ENCODE assay signal across 1 cellular context in genomic region chr2:73736855-73737779, GRCh38.
TF ChIP-seq lines count a peak whose summit lies in the region.

TSS of gene TPRKB (minus strand) at chr2:73737345. CDS start at chr2:73734569, 2,776 bp downstream.

TF ChIP-seq in HepG2, 621 proteins besides CTCF, POLR2A, EP300 and RAD21 (continued from another document and continues in another):
- TF ChIP-seq, protein P1, sequence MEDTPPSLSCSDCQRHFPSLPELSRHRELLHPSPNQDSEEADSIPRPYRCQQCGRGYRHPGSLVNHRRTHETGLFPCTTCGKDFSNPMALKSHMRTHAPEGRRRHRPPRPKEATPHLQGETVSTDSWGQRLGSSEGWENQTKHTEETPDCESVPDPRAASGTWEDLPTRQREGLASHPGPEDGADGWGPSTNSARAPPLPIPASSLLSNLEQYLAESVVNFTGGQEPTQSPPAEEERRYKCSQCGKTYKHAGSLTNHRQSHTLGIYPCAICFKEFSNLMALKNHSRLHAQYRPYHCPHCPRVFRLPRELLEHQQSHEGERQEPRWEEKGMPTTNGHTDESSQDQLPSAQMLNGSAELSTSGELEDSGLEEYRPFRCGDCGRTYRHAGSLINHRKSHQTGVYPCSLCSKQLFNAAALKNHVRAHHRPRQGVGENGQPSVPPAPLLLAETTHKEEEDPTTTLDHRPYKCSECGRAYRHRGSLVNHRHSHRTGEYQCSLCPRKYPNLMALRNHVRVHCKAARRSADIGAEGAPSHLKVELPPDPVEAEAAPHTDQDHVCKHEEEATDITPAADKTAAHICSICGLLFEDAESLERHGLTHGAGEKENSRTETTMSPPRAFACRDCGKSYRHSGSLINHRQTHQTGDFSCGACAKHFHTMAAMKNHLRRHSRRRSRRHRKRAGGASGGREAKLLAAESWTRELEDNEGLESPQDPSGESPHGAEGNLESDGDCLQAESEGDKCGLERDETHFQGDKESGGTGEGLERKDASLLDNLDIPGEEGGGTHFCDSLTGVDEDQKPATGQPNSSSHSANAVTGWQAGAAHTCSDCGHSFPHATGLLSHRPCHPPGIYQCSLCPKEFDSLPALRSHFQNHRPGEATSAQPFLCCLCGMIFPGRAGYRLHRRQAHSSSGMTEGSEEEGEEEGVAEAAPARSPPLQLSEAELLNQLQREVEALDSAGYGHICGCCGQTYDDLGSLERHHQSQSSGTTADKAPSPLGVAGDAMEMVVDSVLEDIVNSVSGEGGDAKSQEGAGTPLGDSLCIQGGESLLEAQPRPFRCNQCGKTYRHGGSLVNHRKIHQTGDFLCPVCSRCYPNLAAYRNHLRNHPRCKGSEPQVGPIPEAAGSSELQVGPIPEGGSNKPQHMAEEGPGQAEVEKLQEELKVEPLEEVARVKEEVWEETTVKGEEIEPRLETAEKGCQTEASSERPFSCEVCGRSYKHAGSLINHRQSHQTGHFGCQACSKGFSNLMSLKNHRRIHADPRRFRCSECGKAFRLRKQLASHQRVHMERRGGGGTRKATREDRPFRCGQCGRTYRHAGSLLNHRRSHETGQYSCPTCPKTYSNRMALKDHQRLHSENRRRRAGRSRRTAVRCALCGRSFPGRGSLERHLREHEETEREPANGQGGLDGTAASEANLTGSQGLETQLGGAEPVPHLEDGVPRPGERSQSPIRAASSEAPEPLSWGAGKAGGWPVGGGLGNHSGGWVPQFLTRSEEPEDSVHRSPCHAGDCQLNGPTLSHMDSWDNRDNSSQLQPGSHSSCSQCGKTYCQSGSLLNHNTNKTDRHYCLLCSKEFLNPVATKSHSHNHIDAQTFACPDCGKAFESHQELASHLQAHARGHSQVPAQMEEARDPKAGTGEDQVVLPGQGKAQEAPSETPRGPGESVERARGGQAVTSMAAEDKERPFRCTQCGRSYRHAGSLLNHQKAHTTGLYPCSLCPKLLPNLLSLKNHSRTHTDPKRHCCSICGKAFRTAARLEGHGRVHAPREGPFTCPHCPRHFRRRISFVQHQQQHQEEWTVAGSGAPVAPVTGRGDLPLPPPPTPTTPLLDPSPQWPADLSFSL (CRISPR knock-in tag; IDR thresholded peaks at IDR 0.05), result no peak
- TF ChIP-seq, protein P2, sequence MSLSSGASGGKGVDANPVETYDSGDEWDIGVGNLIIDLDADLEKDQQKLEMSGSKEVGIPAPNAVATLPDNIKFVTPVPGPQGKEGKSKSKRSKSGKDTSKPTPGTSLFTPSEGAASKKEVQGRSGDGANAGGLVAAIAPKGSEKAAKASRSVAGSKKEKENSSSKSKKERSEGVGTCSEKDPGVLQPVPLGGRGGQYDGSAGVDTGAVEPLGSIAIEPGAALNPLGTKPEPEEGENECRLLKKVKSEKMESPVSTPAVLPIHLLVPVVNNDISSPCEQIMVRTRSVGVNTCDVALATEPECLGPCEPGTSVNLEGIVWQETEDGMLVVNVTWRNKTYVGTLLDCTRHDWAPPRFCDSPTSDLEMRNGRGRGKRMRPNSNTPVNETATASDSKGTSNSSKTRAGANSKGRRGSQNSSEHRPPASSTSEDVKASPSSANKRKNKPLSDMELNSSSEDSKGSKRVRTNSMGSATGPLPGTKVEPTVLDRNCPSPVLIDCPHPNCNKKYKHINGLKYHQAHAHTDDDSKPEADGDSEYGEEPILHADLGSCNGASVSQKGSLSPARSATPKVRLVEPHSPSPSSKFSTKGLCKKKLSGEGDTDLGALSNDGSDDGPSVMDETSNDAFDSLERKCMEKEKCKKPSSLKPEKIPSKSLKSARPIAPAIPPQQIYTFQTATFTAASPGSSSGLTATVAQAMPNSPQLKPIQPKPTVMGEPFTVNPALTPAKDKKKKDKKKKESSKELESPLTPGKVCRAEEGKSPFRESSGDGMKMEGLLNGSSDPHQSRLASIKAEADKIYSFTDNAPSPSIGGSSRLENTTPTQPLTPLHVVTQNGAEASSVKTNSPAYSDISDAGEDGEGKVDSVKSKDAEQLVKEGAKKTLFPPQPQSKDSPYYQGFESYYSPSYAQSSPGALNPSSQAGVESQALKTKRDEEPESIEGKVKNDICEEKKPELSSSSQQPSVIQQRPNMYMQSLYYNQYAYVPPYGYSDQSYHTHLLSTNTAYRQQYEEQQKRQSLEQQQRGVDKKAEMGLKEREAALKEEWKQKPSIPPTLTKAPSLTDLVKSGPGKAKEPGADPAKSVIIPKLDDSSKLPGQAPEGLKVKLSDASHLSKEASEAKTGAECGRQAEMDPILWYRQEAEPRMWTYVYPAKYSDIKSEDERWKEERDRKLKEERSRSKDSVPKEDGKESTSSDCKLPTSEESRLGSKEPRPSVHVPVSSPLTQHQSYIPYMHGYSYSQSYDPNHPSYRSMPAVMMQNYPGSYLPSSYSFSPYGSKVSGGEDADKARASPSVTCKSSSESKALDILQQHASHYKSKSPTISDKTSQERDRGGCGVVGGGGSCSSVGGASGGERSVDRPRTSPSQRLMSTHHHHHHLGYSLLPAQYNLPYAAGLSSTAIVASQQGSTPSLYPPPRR (CRISPR knock-in tag; IDR thresholded peaks at IDR 0.05; ENCODE audit: borderline replicate concordance), result peak; percentile 71; the same call in 1 of the 2 replicates
- 0 out of 2 replicates have a peak, but pooled peaks have one; percentile 59 for TF ChIP-seq ZBTB3 (CRISPR knock-in tag; IDR thresholded peaks at IDR 0.05; ENCODE audit: borderline replicate concordance, low read depth)
- TF ChIP-seq TFE3 (CRISPR knock-in tag; IDR thresholded peaks at IDR 0.05), result peak; percentile 59
- no peak for TF ChIP-seq XBP1 (CRISPR knock-in tag; IDR thresholded peaks at IDR 0.05)
- TF ChIP-seq TP53 (CRISPR knock-in tag; conservative IDR thresholded peaks at IDR 0.05), result no peak
- TF ChIP-seq SALL2 (CRISPR knock-in tag; IDR thresholded peaks at IDR 0.05), result no peak; the same call in 1 of the 2 replicates
- TF ChIP-seq PATZ1 (CRISPR knock-in tag; IDR thresholded peaks at IDR 0.05), result peak; percentile 88; the same call in 1 of the 2 replicates
- TF ChIP-seq ZNF775 (CRISPR knock-in tag; IDR thresholded peaks at IDR 0.05; ENCODE audit: borderline replicate concordance), result 0 out of 2 replicates have a peak, but pooled peaks have one; percentile 52
- no peak for TF ChIP-seq ZBTB42 (CRISPR knock-in tag; IDR thresholded peaks at IDR 0.05)
- TF ChIP-seq HDAC6 (IDR thresholded peaks at IDR 0.05; ENCODE audit: low read depth, low read length), result no peak
- TF ChIP-seq CCAR2 (optimal IDR thresholded peaks at IDR 0.05; ENCODE audit: low read depth, low read length), result no peak
- no peak for TF ChIP-seq ZNF234 (CRISPR knock-in tag; conservative IDR thresholded peaks at IDR 0.05)
- no peak; the same call in 1 of the 2 replicates for TF ChIP-seq GFI1 (CRISPR knock-in tag; IDR thresholded peaks at IDR 0.05; ENCODE audit: borderline replicate concordance)
- TF ChIP-seq, protein P3, sequence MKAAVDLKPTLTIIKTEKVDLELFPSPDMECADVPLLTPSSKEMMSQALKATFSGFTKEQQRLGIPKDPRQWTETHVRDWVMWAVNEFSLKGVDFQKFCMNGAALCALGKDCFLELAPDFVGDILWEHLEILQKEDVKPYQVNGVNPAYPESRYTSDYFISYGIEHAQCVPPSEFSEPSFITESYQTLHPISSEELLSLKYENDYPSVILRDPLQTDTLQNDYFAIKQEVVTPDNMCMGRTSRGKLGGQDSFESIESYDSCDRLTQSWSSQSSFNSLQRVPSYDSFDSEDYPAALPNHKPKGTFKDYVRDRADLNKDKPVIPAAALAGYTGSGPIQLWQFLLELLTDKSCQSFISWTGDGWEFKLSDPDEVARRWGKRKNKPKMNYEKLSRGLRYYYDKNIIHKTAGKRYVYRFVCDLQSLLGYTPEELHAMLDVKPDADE (CRISPR knock-in tag; IDR thresholded peaks at IDR 0.05), result no peak
- peak; percentile 85; the same call in 1 of the 2 replicates for TF ChIP-seq ZZZ3 (CRISPR knock-in tag; IDR thresholded peaks at IDR 0.05; ENCODE audit: borderline replicate concordance)
- peak; percentile 98 for TF ChIP-seq ZNF605 (CRISPR knock-in tag; IDR thresholded peaks at IDR 0.05)
- peak; percentile 78 for TF ChIP-seq XRCC5 (optimal IDR thresholded peaks at IDR 0.05; ENCODE audit: low read length)
- TF ChIP-seq, protein P4, sequence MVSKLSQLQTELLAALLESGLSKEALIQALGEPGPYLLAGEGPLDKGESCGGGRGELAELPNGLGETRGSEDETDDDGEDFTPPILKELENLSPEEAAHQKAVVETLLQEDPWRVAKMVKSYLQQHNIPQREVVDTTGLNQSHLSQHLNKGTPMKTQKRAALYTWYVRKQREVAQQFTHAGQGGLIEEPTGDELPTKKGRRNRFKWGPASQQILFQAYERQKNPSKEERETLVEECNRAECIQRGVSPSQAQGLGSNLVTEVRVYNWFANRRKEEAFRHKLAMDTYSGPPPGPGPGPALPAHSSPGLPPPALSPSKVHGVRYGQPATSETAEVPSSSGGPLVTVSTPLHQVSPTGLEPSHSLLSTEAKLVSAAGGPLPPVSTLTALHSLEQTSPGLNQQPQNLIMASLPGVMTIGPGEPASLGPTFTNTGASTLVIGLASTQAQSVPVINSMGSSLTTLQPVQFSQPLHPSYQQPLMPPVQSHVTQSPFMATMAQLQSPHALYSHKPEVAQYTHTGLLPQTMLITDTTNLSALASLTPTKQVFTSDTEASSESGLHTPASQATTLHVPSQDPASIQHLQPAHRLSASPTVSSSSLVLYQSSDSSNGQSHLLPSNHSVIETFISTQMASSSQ (IDR thresholded peaks at IDR 0.05; ENCODE audit: low read depth), result no peak
- TF ChIP-seq, protein P4 (CRISPR knock-in tag; IDR thresholded peaks at IDR 0.05; ENCODE audit: borderline replicate concordance), result peak; percentile 83; the same call in 1 of the 2 replicates
- no peak for TF ChIP-seq ZFP37 (CRISPR knock-in tag; IDR thresholded peaks at IDR 0.05; ENCODE audit: borderline replicate concordance)
- TF ChIP-seq FOXA1 (IDR thresholded peaks at IDR 0.05), result no peak
- no peak for TF ChIP-seq FOXA1 (CRISPR knock-in tag; IDR thresholded peaks at IDR 0.05)
- TF ChIP-seq FOXP1 (IDR thresholded peaks at IDR 0.05), result no peak
- TF ChIP-seq FOXP1 (CRISPR knock-in tag; IDR thresholded peaks at IDR 0.05), result no peak
- TF ChIP-seq ZFP62 (CRISPR knock-in tag; IDR thresholded peaks at IDR 0.05), result no peak
- TF ChIP-seq, protein P5, sequence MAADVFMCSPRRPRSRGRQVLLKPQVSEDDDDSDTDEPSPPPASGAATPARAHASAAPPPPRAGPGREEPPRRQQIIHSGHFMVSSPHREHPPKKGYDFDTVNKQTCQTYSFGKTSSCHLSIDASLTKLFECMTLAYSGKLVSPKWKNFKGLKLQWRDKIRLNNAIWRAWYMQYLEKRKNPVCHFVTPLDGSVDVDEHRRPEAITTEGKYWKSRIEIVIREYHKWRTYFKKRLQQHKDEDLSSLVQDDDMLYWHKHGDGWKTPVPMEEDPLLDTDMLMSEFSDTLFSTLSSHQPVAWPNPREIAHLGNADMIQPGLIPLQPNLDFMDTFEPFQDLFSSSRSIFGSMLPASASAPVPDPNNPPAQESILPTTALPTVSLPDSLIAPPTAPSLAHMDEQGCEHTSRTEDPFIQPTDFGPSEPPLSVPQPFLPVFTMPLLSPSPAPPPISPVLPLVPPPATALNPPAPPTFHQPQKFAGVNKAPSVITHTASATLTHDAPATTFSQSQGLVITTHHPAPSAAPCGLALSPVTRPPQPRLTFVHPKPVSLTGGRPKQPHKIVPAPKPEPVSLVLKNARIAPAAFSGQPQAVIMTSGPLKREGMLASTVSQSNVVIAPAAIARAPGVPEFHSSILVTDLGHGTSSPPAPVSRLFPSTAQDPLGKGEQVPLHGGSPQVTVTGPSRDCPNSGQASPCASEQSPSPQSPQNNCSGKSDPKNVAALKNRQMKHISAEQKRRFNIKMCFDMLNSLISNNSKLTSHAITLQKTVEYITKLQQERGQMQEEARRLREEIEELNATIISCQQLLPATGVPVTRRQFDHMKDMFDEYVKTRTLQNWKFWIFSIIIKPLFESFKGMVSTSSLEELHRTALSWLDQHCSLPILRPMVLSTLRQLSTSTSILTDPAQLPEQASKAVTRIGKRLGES (CRISPR knock-in tag; IDR thresholded peaks at IDR 0.05; ENCODE audit: borderline replicate concordance), result no peak
- no peak for TF ChIP-seq FOSL1 (CRISPR knock-in tag; IDR thresholded peaks at IDR 0.05; ENCODE audit: borderline replicate concordance)
- no peak for TF ChIP-seq ZNF253 (CRISPR knock-in tag; IDR thresholded peaks at IDR 0.05; ENCODE audit: borderline replicate concordance)
- peak; percentile 85 for TF ChIP-seq MIER2 (CRISPR knock-in tag; IDR thresholded peaks at IDR 0.05)
